Comparison of ENCODE assay signal across 9 cellular contexts in genomic region chr14:99601301-99601945, GRCh38. TPM values are rescaled to one million over a fixed set of nuclear protein-coding genes. Genes with fewer than 3 reads are reported as not detected.
DNase-seq lines count a peak whose midpoint lies in the region; ATAC-seq and TF ChIP-seq lines count a peak whose summit lies in the region.
"Had no signal": no experiment of that assay in that cellular context is flagged by ENCODE, and none has a peak within 500 bp of the region (broad histone marks: within the 10 kb centered on the region; RNA-seq: fewer than 3 reads in every experiment).

No MANE protein-coding gene starts in this region.

- no peak overlapping the region for H3K27ac Mint-ChIP-seq in activated naive CD4-positive, alpha-beta T cell treated with anti-CD3 and anti-CD28 coated beads, Interleukin-2, amount 50 U/mL, for 24 hours
- H3K27ac Mint-ChIP-seq in activated naive CD4-positive, alpha-beta T cell treated with anti-CD3 and anti-CD28 coated beads, Interleukin-2, amount 50 U/mL, for 72 hours = no peak overlapping the region
- peak overlapping the region; percentile 78 for H3K27ac Mint-ChIP-seq in type B pancreatic cell

- H3K36me3 ChIP-seq in breast epithelium = no peaks in the 10 kb centered on the region
- no peaks in the 10 kb centered on the region for H3K36me3 ChIP-seq in effector memory CD4-positive, alpha-beta T cell (ENCODE audit: control insufficient read depth, insufficient read depth, low read length)

- TF ChIP-seq POLR2A in breast epithelium (IDR thresholded peaks at IDR 0.05) = no peak

- H3K9me3 ChIP-seq in breast epithelium = no peaks in the 10 kb centered on the region
- H3K9me3 ChIP-seq in effector memory CD4-positive, alpha-beta T cell (ENCODE audit: control insufficient read depth, low read length) = no peaks in the 10 kb centered on the region

- no peaks in the 10 kb centered on the region for H3K9me3 Mint-ChIP-seq in activated naive CD4-positive, alpha-beta T cell treated with anti-CD3 and anti-CD28 coated beads, Interleukin-2, amount 50 U/mL, for 24 hours
- no peaks in the 10 kb centered on the region for H3K9me3 Mint-ChIP-seq in activated naive CD4-positive, alpha-beta T cell treated with anti-CD3 and anti-CD28 coated beads, Interleukin-2, amount 50 U/mL, for 72 hours
- no peaks in the 10 kb centered on the region for H3K9me3 Mint-ChIP-seq in type B pancreatic cell

- ATAC-seq in activated naive CD4-positive, alpha-beta T cell treated with anti-CD3 and anti-CD28 coated beads, Interleukin-2, amount 50 U/mL, for 72 hours = no peak
- no peak for ATAC-seq in HG02938 (IDR thresholded peaks at IDR 0.05; ENCODE audit: unreplicated experiment)
- ATAC-seq: esophagus mucosa had no signal

- no peak for DNase-seq in activated naive CD4-positive, alpha-beta T cell treated with anti-CD3 and anti-CD28 coated beads, Interleukin-2, amount 50 U/mL, for 72 hours (ENCODE audit: low spot score in 2 of 2)
- DNase-seq in breast epithelium (ENCODE audit: low spot score in 2 of 2) (no peak), medulla oblongata (ENCODE audit: extremely low spot score) (peak; percentile 70), type B pancreatic cell (ENCODE audit: extremely low spot score, unreplicated experiment) (no peak), NCI-H1048 (lab: John Stamatoyannopoulos, UW) (no peak)
- DNase-seq in effector memory CD4-positive, alpha-beta T cell = no peak

- peaks cover 31% of the 10 kb centered on the region for H3K4me1 Mint-ChIP-seq in activated naive CD4-positive, alpha-beta T cell treated with anti-CD3 and anti-CD28 coated beads, Interleukin-2, amount 50 U/mL, for 24 hours
- peaks cover 59% of the 10 kb centered on the region for H3K4me1 Mint-ChIP-seq in type B pancreatic cell (ENCODE audit: unreplicated experiment)

- intact Hi-C loops in breast epithelium (cut with DNase I; ENCODE audit: low total_unique reads) = loop anchor here (5.0 kb wide), 1 partner anchor 39 kb away; no protein-coding TSS in a partner anchor

- H3K36me3 Mint-ChIP-seq in activated naive CD4-positive, alpha-beta T cell treated with anti-CD3 and anti-CD28 coated beads, Interleukin-2, amount 50 U/mL, for 24 hours = no peaks in the 10 kb centered on the region
- H3K36me3 Mint-ChIP-seq in activated naive CD4-positive, alpha-beta T cell treated with anti-CD3 and anti-CD28 coated beads, Interleukin-2, amount 50 U/mL, for 72 hours = no peaks in the 10 kb centered on the region
- H3K36me3 Mint-ChIP-seq in type B pancreatic cell = no peaks in the 10 kb centered on the region

- peak overlapping the region; percentile 39 to 52 for H3K27ac ChIP-seq in breast epithelium
- no peak overlapping the region for H3K27ac ChIP-seq in effector memory CD4-positive, alpha-beta T cell (ENCODE audit: insufficient read depth, low read length, poor library complexity, severe bottlenecking)

- H3K4me3 ChIP-seq in breast epithelium = peak overlapping the region in 2 of 3 donors; percentile 77 to 88
- H3K4me3 ChIP-seq in effector memory CD4-positive, alpha-beta T cell (ENCODE audit: insufficient read depth, low read depth, low read length, poor library complexity, severe bottlenecking) = no peak overlapping the region

- H3K27me3 ChIP-seq in breast epithelium = no peaks in the 10 kb centered on the region
- H3K27me3 ChIP-seq in effector memory CD4-positive, alpha-beta T cell (replicated peaks; ENCODE audit: control insufficient read depth, insufficient read depth, low read length, poor library complexity, severe bottlenecking) = no peaks in the 10 kb centered on the region

- no peaks in the 10 kb centered on the region for H3K27me3 Mint-ChIP-seq in activated naive CD4-positive, alpha-beta T cell treated with anti-CD3 and anti-CD28 coated beads, Interleukin-2, amount 50 U/mL, for 24 hours
- peaks cover 9% of the 10 kb centered on the region for H3K27me3 Mint-ChIP-seq in type B pancreatic cell

- H3K4me3 Mint-ChIP-seq in activated naive CD4-positive, alpha-beta T cell treated with anti-CD3 and anti-CD28 coated beads, Interleukin-2, amount 50 U/mL, for 24 hours = peak overlapping the region; percentile 67
- peak overlapping the region; percentile 94 for H3K4me3 Mint-ChIP-seq in type B pancreatic cell

- no peak for TF ChIP-seq CTCF in breast epithelium (IDR thresholded peaks at IDR 0.05)
- TF ChIP-seq CTCF in type B pancreatic cell (conservative IDR thresholded peaks at IDR 0.05) = no peak

- peaks cover 10 to 14% of the 10 kb centered on the region in 2 donors for H3K4me1 ChIP-seq in breast epithelium
- peaks cover 15% of the 10 kb centered on the region for H3K4me1 ChIP-seq in effector memory CD4-positive, alpha-beta T cell (ENCODE audit: control insufficient read depth, insufficient read depth, low read length, poor library complexity, severe bottlenecking)

RNA-seq across cellular contexts. Expression of gene CCDC85C, which starts 2.6 kb away (rescaled TPM):
- 1 to 10 TPM; 5.1 to 8.4 TPM for total RNA-seq in activated naive CD4-positive, alpha-beta T cell treated with anti-CD3 and anti-CD28 coated beads, Interleukin-2, amount 50 U/mL, for 72 hours
- total RNA-seq in breast epithelium (1 to 10 TPM; 1.3 to 8.3 (median 4.3) TPM), type B pancreatic cell (ENCODE audit: low replicate concordance) (49.1 and 83.8 TPM in 2 replicates)

RNA-seq across cellular contexts. Expression of gene HHIPL1, which starts 43.5 kb away (rescaled TPM):
- under 1 TPM; 0.16 to 0.32 TPM for total RNA-seq in activated naive CD4-positive, alpha-beta T cell treated with anti-CD3 and anti-CD28 coated beads, Interleukin-2, amount 50 U/mL, for 72 hours
- total RNA-seq in breast epithelium (1 to 10 TPM; 1.3 to 4.6 (median 2.3) TPM), type B pancreatic cell (ENCODE audit: low replicate concordance) (0.19 and 1.4 TPM in 2 replicates)
